ENCODE assay signal across 20 cellular contexts in the genomic region with DNA sequence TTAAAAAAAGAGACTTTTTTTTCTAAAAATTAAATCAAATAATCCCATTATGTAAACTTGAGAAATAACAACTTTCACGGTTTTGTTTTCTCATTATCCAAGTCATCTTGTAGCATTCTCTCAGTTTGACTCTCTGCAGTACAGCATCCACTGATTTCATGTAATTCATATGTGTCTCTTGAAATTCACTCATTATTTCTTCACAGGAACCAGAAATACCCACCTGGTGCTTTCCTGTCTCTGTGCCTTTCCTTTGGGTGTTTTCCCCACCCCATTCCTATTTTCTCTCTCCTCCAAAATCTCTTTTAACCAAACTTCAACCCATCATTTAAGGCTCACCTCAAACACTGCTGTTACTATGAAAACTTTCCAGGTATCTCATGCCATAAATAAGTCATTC.
DNase-seq lines count a peak whose midpoint lies in the region; ATAC-seq and TF ChIP-seq lines count a peak whose summit lies in the region.
"Had no signal": no experiment of that assay in that cellular context is flagged by ENCODE, and none has a peak within 500 bp of the region (broad histone marks: within the 10 kb centered on the region; RNA-seq: fewer than 3 reads in every experiment).

No MANE protein-coding gene starts in this region.

- H3K4me2 ChIP-seq in KMS-11, result peak overlapping the region; percentile 92

- no peak overlapping the region for H3K27ac ChIP-seq in CD4-positive, CD25-positive, alpha-beta regulatory T cell (ENCODE audit: insufficient read depth, low read length, poor library complexity, severe bottlenecking)
- H3K27ac ChIP-seq in KMS-11, result peak overlapping the region; percentile 19; the same call in 1 of the 2 replicates
- H3K27ac ChIP-seq: SJSA1 had no signal

- peak overlapping the region; percentile 11 for H3K27ac Mint-ChIP-seq in activated T-cell treated with anti-CD3 and anti-CD28 coated beads, Interleukin-2, amount 50 U/mL, for 72 hours
- H3K27ac Mint-ChIP-seq in CD4-positive, CD25-positive, alpha-beta regulatory T cell, result peak overlapping the region; percentile 37 to 68 (median 48)
- peak overlapping the region; percentile 10 for H3K27ac Mint-ChIP-seq in activated naive CD8-positive, alpha-beta T cell treated with anti-CD3 and anti-CD28 coated beads, Interleukin-2, amount 50 U/mL, for 24 hours
- no peak overlapping the region for H3K27ac Mint-ChIP-seq in stimulated activated effector memory CD8-positive, alpha-beta T cell treated with anti-CD3 and anti-CD28 coated beads, Interleukin-12 subunit alpha, Interleukin-12 subunit beta, amount 100 ng/mL, for 72 hours

- H2AFZ ChIP-seq in KMS-11 (ENCODE audit: low read depth), result no peak overlapping the region

- H3K36me3 ChIP-seq in CD4-positive, CD25-positive, alpha-beta regulatory T cell (ENCODE audit: control insufficient read depth, insufficient read depth, low read length), result no peaks in the 10 kb centered on the region
- H3K36me3 ChIP-seq in KMS-11 (ENCODE audit: insufficient read depth), result no peaks in the 10 kb centered on the region
- H3K36me3 ChIP-seq: BE2C, SJSA1 had no signal

- TF ChIP-seq CTCF in KMS-11 (conservative IDR thresholded peaks at IDR 0.05; ENCODE audit: low read depth, low read length), result no peak

- no peaks in the 10 kb centered on the region for H4K20me1 ChIP-seq in KMS-11 (ENCODE audit: insufficient read depth)

- no peaks in the 10 kb centered on the region for H3K27me3 Mint-ChIP-seq in activated T-cell treated with anti-CD3 and anti-CD28 coated beads, Interleukin-2, amount 50 U/mL, for 72 hours (ENCODE audit: low read depth)
- H3K27me3 Mint-ChIP-seq in CD4-positive, CD25-positive, alpha-beta regulatory T cell, result peaks cover 4% of the 10 kb centered on the region
- H3K27me3 Mint-ChIP-seq in activated naive CD8-positive, alpha-beta T cell treated with anti-CD3 and anti-CD28 coated beads, Interleukin-2, amount 50 U/mL, for 24 hours, result no peaks in the 10 kb centered on the region
- H3K27me3 Mint-ChIP-seq: CD4-positive, alpha-beta memory T cell; IgD-negative memory B cell had no signal

- H3K79me2 ChIP-seq in KMS-11 (ENCODE audit: insufficient read depth, low read depth), result no peaks in the 10 kb centered on the region

- H3K27me3 ChIP-seq in CD4-positive, CD25-positive, alpha-beta regulatory T cell (ENCODE audit: control insufficient read depth, insufficient read depth, low read length), result no peaks in the 10 kb centered on the region
- no peaks in the 10 kb centered on the region for H3K27me3 ChIP-seq in KMS-11 (ENCODE audit: insufficient read depth, low read depth)
- H3K27me3 ChIP-seq: BE2C, SJSA1 had no signal

- H3K4me1 Mint-ChIP-seq in activated T-cell treated with anti-CD3 and anti-CD28 coated beads, Interleukin-2, amount 50 U/mL, for 72 hours (ENCODE audit: low read depth), result peaks cover 86% of the 10 kb centered on the region
- H3K4me1 Mint-ChIP-seq in CD4-positive, CD25-positive, alpha-beta regulatory T cell, result peaks cover 30 to 92% (median 70%) of the 10 kb centered on the region in 4 donors
- peaks cover 65% of the 10 kb centered on the region for H3K4me1 Mint-ChIP-seq in activated naive CD8-positive, alpha-beta T cell treated with anti-CD3 and anti-CD28 coated beads, Interleukin-2, amount 50 U/mL, for 24 hours
- H3K4me1 Mint-ChIP-seq in stimulated activated effector memory CD8-positive, alpha-beta T cell treated with anti-CD3 and anti-CD28 coated beads, Interleukin-12 subunit alpha, Interleukin-12 subunit beta, amount 100 ng/mL, for 72 hours, result peaks cover 49% of the 10 kb centered on the region

- DNase-seq in activated T-cell treated with anti-CD3 and anti-CD28 coated beads, Interleukin-2, amount 50 U/mL, for 72 hours, result no peak
- DNase-seq in activated T-cell treated with anti-CD3 and anti-CD28 coated beads for 4 hours (no peak), HK-2 (ENCODE audit: unreplicated experiment) (no peak)
- DNase-seq in CD4-positive, CD25-positive, alpha-beta regulatory T cell, result no peak
- no peak for DNase-seq in activated naive CD8-positive, alpha-beta T cell treated with anti-CD3 and anti-CD28 coated beads, Interleukin-2, amount 50 U/mL, for 24 hours
- no peak for DNase-seq in stimulated activated effector memory CD8-positive, alpha-beta T cell treated with anti-CD3 and anti-CD28 coated beads, Interleukin-12 subunit alpha, Interleukin-12 subunit beta, amount 100 ng/mL, for 72 hours (ENCODE audit: low spot score in 2 of 2)
- DNase-seq: BE2C; CD4-positive, alpha-beta memory T cell; DND-41; Karpas-422; NCI-H1417 treated with DMSO at 0.1 percent for 48 hours; NCI-H187 treated with DMSO at 0.1 percent for 48 hours; NCI-H2107; NCI-H446 treated with DMSO at 0.1 percent for 48 hours; NCI-H526 treated with DMSO at 0.1 percent for 48 hours had no signal

- peak overlapping the region in 1 of 2 donors; percentile 49 for H3K4me3 Mint-ChIP-seq in activated T-cell treated with anti-CD3 and anti-CD28 coated beads, Interleukin-2, amount 50 U/mL, for 72 hours
- peak overlapping the region; percentile 27 to 73 (median 62) for H3K4me3 Mint-ChIP-seq in CD4-positive, CD25-positive, alpha-beta regulatory T cell
- H3K4me3 Mint-ChIP-seq in activated naive CD8-positive, alpha-beta T cell treated with anti-CD3 and anti-CD28 coated beads, Interleukin-2, amount 50 U/mL, for 24 hours, result no peak overlapping the region
- no peak overlapping the region for H3K4me3 Mint-ChIP-seq in stimulated activated effector memory CD8-positive, alpha-beta T cell treated with anti-CD3 and anti-CD28 coated beads, Interleukin-12 subunit alpha, Interleukin-12 subunit beta, amount 100 ng/mL, for 72 hours

- ATAC-seq in activated T-cell treated with anti-CD3 and anti-CD28 coated beads, Interleukin-2, amount 50 U/mL, for 72 hours (replicated peaks in 1 of 2), result peak in 1 of 2 donors; percentile 12
- no peak for ATAC-seq in CD4-positive, CD25-positive, alpha-beta regulatory T cell (ENCODE audit: low read depth in 2 of 2)
- ATAC-seq in activated naive CD8-positive, alpha-beta T cell treated with anti-CD3 and anti-CD28 coated beads, Interleukin-2, amount 50 U/mL, for 24 hours, result no peak
- ATAC-seq in stimulated activated effector memory CD8-positive, alpha-beta T cell treated with anti-CD3 and anti-CD28 coated beads, Interleukin-12 subunit alpha, Interleukin-12 subunit beta, amount 100 ng/mL, for 72 hours, result no peak
- ATAC-seq in HG02884 (IDR thresholded peaks at IDR 0.05; ENCODE audit: unreplicated experiment), result no peak
- ATAC-seq: Right ventricle myocardium inferior had no signal

- H3K4me3 ChIP-seq in CD4-positive, CD25-positive, alpha-beta regulatory T cell (ENCODE audit: low read depth, low read length), result peak overlapping the region; percentile 61
- no peak overlapping the region for H3K4me3 ChIP-seq in KMS-11 (IDR thresholded peaks at IDR 0.05; ENCODE audit: insufficient read depth, low read depth, low read length)
- H3K4me3 ChIP-seq: SJSA1 had no signal

- H3K9me3 ChIP-seq in CD4-positive, CD25-positive, alpha-beta regulatory T cell (ENCODE audit: control insufficient read depth in 2 of 2, low read length in 2 of 2), result no peaks in the 10 kb centered on the region
- H3K9me3 ChIP-seq: BE2C, SJSA1 had no signal

- H3K9me3 Mint-ChIP-seq in activated T-cell treated with anti-CD3 and anti-CD28 coated beads, Interleukin-2, amount 50 U/mL, for 72 hours, result peaks cover 0 to 2% of the 10 kb centered on the region in 2 donors
- peaks cover 0 to 1% (median 0%) of the 10 kb centered on the region in 7 donors for H3K9me3 Mint-ChIP-seq in CD4-positive, CD25-positive, alpha-beta regulatory T cell
- peaks cover 3% of the 10 kb centered on the region for H3K9me3 Mint-ChIP-seq in activated naive CD8-positive, alpha-beta T cell treated with anti-CD3 and anti-CD28 coated beads, Interleukin-2, amount 50 U/mL, for 24 hours
- no peaks in the 10 kb centered on the region for H3K9me3 Mint-ChIP-seq in stimulated activated effector memory CD8-positive, alpha-beta T cell treated with anti-CD3 and anti-CD28 coated beads, Interleukin-12 subunit alpha, Interleukin-12 subunit beta, amount 100 ng/mL, for 72 hours
- H3K9me3 Mint-ChIP-seq: CD4-positive, alpha-beta memory T cell; IgD-negative memory B cell had no signal

- no peaks in the 10 kb centered on the region for H3K36me3 Mint-ChIP-seq in activated T-cell treated with anti-CD3 and anti-CD28 coated beads, Interleukin-2, amount 50 U/mL, for 72 hours (ENCODE audit: insufficient read depth in 2 of 2)
- no peaks in the 10 kb centered on the region for H3K36me3 Mint-ChIP-seq in CD4-positive, CD25-positive, alpha-beta regulatory T cell
- peaks cover 2% of the 10 kb centered on the region for H3K36me3 Mint-ChIP-seq in activated naive CD8-positive, alpha-beta T cell treated with anti-CD3 and anti-CD28 coated beads, Interleukin-2, amount 50 U/mL, for 24 hours (ENCODE audit: low read depth)
- H3K36me3 Mint-ChIP-seq in stimulated activated effector memory CD8-positive, alpha-beta T cell treated with anti-CD3 and anti-CD28 coated beads, Interleukin-12 subunit alpha, Interleukin-12 subunit beta, amount 100 ng/mL, for 72 hours, result peaks cover 8% of the 10 kb centered on the region
- H3K36me3 Mint-ChIP-seq: CD4-positive, alpha-beta memory T cell had no signal

- no peak overlapping the region for H3K9ac ChIP-seq in KMS-11

- peaks cover 51% of the 10 kb centered on the region for H3K4me1 ChIP-seq in CD4-positive, CD25-positive, alpha-beta regulatory T cell (ENCODE audit: control insufficient read depth, insufficient read depth, low read length, poor library complexity, severe bottlenecking)
- H3K4me1 ChIP-seq in KMS-11 (ENCODE audit: low read depth, poor library complexity, severe bottlenecking), result peaks cover 87% of the 10 kb centered on the region
- H3K4me1 ChIP-seq: BE2C had no signal

Comparison
In these comparisons a context has a peak if more than half of its experiments do, and no peak if none do; other contexts are left out.
1. H3K4me3 Mint-ChIP-seq: peak in CD4-positive, CD25-positive, alpha-beta regulatory T cell (4 of 4); none in activated naive CD8-positive, alpha-beta T cell treated with anti-CD3 and anti-CD28 coated beads, Interleukin-2, amount 50 U/mL, for 24 hours (single experiment) and stimulated activated effector memory CD8-positive, alpha-beta T cell treated with anti-CD3 and anti-CD28 coated beads, Interleukin-12 subunit alpha, Interleukin-12 subunit beta, amount 100 ng/mL, for 72 hours (single experiment).